In genomic region chr15:64694816-64695215, GRCh38 we compare ENCODE assay signal across 14 cellular contexts.
DNase-seq lines count a peak whose midpoint lies in the region; ATAC-seq, FAIRE-seq and TF ChIP-seq lines count a peak whose summit lies in the region.
"Had no signal": no experiment of that assay in that cellular context is flagged by ENCODE, and none has a peak within 500 bp of the region (broad histone marks: within the 10 kb centered on the region; RNA-seq: fewer than 3 reads in every experiment).

No MANE protein-coding gene starts in this region.

- TF ChIP-seq CTCF in heart right ventricle (IDR thresholded peaks at IDR 0.05) (no peak), esophagus muscularis mucosa (IDR thresholded peaks at IDR 0.05) (no peak), parathyroid adenoma (IDR thresholded peaks at IDR 0.05) (no peak), upper lobe of right lung (IDR thresholded peaks at IDR 0.05) (no peak), D721Med (IDR thresholded peaks at IDR 0.05; ENCODE audit: insufficient read depth, missing control alignments) (no peak)

- no peak overlapping the region for H3K4me3 ChIP-seq in heart right ventricle
- H3K4me3 ChIP-seq in esophagus muscularis mucosa = no peak overlapping the region
- no peak overlapping the region for H3K4me3 ChIP-seq in parathyroid adenoma (ENCODE audit: low read depth, low read length)
- no peak overlapping the region for H3K4me3 ChIP-seq in upper lobe of right lung
- H3K4me3 ChIP-seq: SK-N-MC had no signal

- no peaks in the 10 kb centered on the region for H3K9me3 ChIP-seq in heart right ventricle
- no peaks in the 10 kb centered on the region for H3K9me3 ChIP-seq in esophagus muscularis mucosa
- no peaks in the 10 kb centered on the region for H3K9me3 ChIP-seq in parathyroid adenoma (ENCODE audit: control insufficient read depth, low read length)
- H3K9me3 ChIP-seq in upper lobe of right lung = no peaks in the 10 kb centered on the region

- ATAC-seq in heart right ventricle = no peak
- no peak for ATAC-seq in Right ventricle myocardium inferior
- ATAC-seq in upper lobe of right lung = no peak

- no peak overlapping the region for H3K9ac ChIP-seq in parathyroid adenoma

- no peak overlapping the region for H2AFZ ChIP-seq in parathyroid adenoma

- peaks cover 56 to 100% (median 100%) of the 10 kb centered on the region in 9 donors for H3K4me1 ChIP-seq in heart right ventricle
- H3K4me1 ChIP-seq in esophagus muscularis mucosa = peaks cover 98 to 100% (median 100%) of the 10 kb centered on the region in 4 donors
- H3K4me1 ChIP-seq in parathyroid adenoma = peaks cover 42% of the 10 kb centered on the region
- peaks cover 85% of the 10 kb centered on the region for H3K4me1 ChIP-seq in upper lobe of right lung

- H3K27me3 ChIP-seq in heart right ventricle (no peaks in the 10 kb centered on the region), esophagus muscularis mucosa (no peaks in the 10 kb centered on the region), parathyroid adenoma (ENCODE audit: control insufficient read depth, insufficient read depth, low read length) (no peaks in the 10 kb centered on the region), upper lobe of right lung (no peaks in the 10 kb centered on the region)

- peaks cover 0 to 76% (median 1%) of the 10 kb centered on the region in 9 donors for H3K36me3 ChIP-seq in heart right ventricle
- H3K36me3 ChIP-seq in esophagus muscularis mucosa = peaks cover 0 to 35% (median 28%) of the 10 kb centered on the region in 4 donors
- no peaks in the 10 kb centered on the region for H3K36me3 ChIP-seq in parathyroid adenoma (ENCODE audit: control insufficient read depth, insufficient read depth, low read length)
- H3K36me3 ChIP-seq in upper lobe of right lung = peaks cover 25% of the 10 kb centered on the region

- no peak for FAIRE-seq in D721Med (lab: Jason Lieb, UNC)
- FAIRE-seq: frontal cortex had no signal

- peaks cover 16% of the 10 kb centered on the region for H3K79me2 ChIP-seq in parathyroid adenoma

- TF ChIP-seq POLR2A in esophagus muscularis mucosa (IDR thresholded peaks at IDR 0.05; ENCODE audit: low read depth) = no peak

- TF ChIP-seq EP300 in esophagus muscularis mucosa (IDR thresholded peaks at IDR 0.05) = no peak

- H3K27ac ChIP-seq in heart right ventricle (peak overlapping the region in 8 of 10 donors; percentile 36 to 97 (median 88)), esophagus muscularis mucosa (replicated peaks in 1 of 4) (peak overlapping the region; percentile 60 to 92 (median 88)), parathyroid adenoma (peak overlapping the region; percentile 83), upper lobe of right lung (peak overlapping the region; percentile 36)
- H3K27ac ChIP-seq: SK-N-MC had no signal

- intact Hi-C loops in heart right ventricle (cut with DNase I) = no loop called here
- intact Hi-C loops in Right ventricle myocardium inferior (cut with DNase I) = no loop called here
- intact Hi-C loops in esophagus muscularis mucosa (cut with DNase I) = no loop called here
- intact Hi-C loops in upper lobe of right lung (cut with DNase I) = no loop called here

- in situ Hi-C loops in ACHN (cut with HindIII; ENCODE audit: low pct_ligation_motif_present, low pct_unique_long_range_greater_than_20kb, low sequenced_read_pairs) = no loop called here

- DNase-seq in heart right ventricle (no peak), Right ventricle myocardium inferior (ENCODE audit: missing footprints) (no peak), esophagus muscularis mucosa (ENCODE audit: extremely low spot score) (no peak), upper lobe of right lung (no peak), SHP77 treated with DMSO at 0.1 percent for 48 hours (lab: John Stamatoyannopoulos, UW) (no peak), D721Med (ENCODE audit: insufficient read length, low spot score) (no peak), ACHN (no peak)
- DNase-seq: effector CD4-positive, alpha-beta T cell; islet precursor cell; NCI-H2107; stimulated activated CD4-positive, alpha-beta T cell treated with anti-CD3 and anti-CD28 coated beads, Interleukin-15, amount 100 ng/mL, for 24 hours had no signal

- 65 to 71% methylated on average over 2 of the region's 2 CpGs for WGBS in heart right ventricle, 2 donors
- 42% methylated on average over 2 of the region's 2 CpGs for WGBS in esophagus muscularis mucosa

- H3K4me2 ChIP-seq in parathyroid adenoma (ENCODE audit: low read length) = peak overlapping the region; percentile 17

Comparison
In these comparisons a context has a peak if more than half of its experiments do, and no peak if none do; other contexts are left out.
1. H3K27ac ChIP-seq: peak in every context shown above with its lines; median percentile 88 in heart right ventricle; 88 in esophagus muscularis mucosa; 83 in parathyroid adenoma; 36 in upper lobe of right lung.